Comparison of ENCODE assay signal across 19 cellular contexts in the genomic region with DNA sequence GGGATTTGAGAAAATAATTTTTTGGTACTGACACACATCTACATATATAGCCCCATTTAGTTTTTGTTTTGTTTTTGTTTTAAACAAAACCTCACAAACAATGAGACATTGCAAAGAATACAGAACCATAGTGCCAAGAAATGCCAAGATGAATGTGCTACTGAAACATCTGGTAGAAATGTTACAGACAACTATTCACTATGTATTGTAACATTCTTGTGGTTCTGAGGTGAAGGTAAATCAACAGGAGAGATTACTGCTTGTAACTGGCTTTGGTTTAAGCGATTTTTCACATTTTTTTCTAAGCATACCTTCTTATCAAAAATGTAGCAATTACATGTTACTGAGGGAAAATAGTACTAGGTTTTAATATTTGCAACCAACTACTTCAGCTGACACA.
A peak's percentile ranks its signal among the peaks of the same experiment; 100 is the strongest.
DNase-seq lines count a peak whose midpoint lies in the region; ATAC-seq, FAIRE-seq and TF ChIP-seq lines count a peak whose summit lies in the region.
"Had no signal": no experiment of that assay in that cellular context is flagged by ENCODE, and none has a peak within 500 bp of the region (broad histone marks: within the 10 kb centered on the region; RNA-seq: fewer than 3 reads in every experiment).

No MANE protein-coding gene starts in this region.

- DNase-seq in ELR (ENCODE audit: low read depth) (peak; percentile 46), M059J (ENCODE audit: low read depth) (peak; percentile 11), astrocyte of the spinal cord (ENCODE audit: low read depth, low spot score) (peak; percentile 53), kidney glomerular epithelial cell (lab: John Stamatoyannopoulos, UW) (peak; percentile 62), left colon (no peak), GM19239 (ENCODE audit: insufficient read length, low spot score) (no peak), NCI-H1694 treated with DMSO at 0.1 percent for 48 hours (lab: John Stamatoyannopoulos, UW) (no peak)
- DNase-seq: C1 segment of cervical spinal cord, DMS79, KG1, MV-4-11, NCI-H187 treated with DMSO at 0.1 percent for 48 hours, NCI-H345, NCI-H524 treated with DMSO at 0.1 percent for 48 hours, RPMI8226, SIG-M5 had no signal

- ATAC-seq in GM21390 (IDR thresholded peaks at IDR 0.05; ENCODE audit: unreplicated experiment) (no peak), left colon (no peak)
- ATAC-seq: HCT116, SK-N-SH treated with all-trans-retinoic acid at 6 μM for 48 hours had no signal

- intact Hi-C loops in left colon (cut with DNase I, micrococcal nuclease): no loop called here

- no peak for TF ChIP-seq CTCF in astrocyte of the spinal cord (IDR thresholded peaks at IDR 0.05; ENCODE audit: low read depth, low read length)

- in situ Hi-C loops in astrocyte of the spinal cord (cut with HindIII; ENCODE audit: low sequenced_read_pairs): no loop called here

- H3K4me3 ChIP-seq in astrocyte of the spinal cord (ENCODE audit: low read depth, low read length): no peak overlapping the region

- no peak for FAIRE-seq in GM19239 (lab: Jason Lieb, UNC)

Comparison
In these comparisons a context has a peak if more than half of its experiments do, and no peak if none do; other contexts are left out.
1. DNase-seq: peak in ELR (single experiment), M059J (single experiment), astrocyte of the spinal cord (single experiment) and kidney glomerular epithelial cell (single experiment); none in left colon (0 of 2), GM19239 (single experiment) and NCI-H1694 treated with DMSO at 0.1 percent for 48 hours (single experiment).